32 cellular contexts compared by ENCODE assay signal in the genomic region with DNA sequence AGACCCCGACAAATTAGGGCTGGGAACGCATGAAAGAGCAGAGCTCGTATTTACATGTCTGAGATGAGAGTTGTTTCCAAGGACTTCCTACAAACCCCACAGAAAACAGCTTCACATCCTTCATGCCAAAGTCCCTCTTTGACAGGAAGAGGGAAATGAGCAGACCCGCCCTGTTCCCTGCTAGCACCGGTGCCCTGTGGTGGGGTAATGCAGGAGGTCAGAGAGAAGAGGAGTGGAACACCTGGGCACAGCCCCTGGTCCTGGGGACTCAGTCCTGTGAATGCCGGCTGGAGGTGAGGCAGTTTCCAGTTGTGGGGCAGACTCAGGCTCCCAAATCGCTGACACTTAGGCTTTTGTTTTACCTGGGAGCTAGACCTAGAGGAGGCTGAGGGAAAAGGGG. TPM values are rescaled to one million over a fixed set of nuclear protein-coding genes. Genes with fewer than 3 reads are reported as not detected.
"Had no signal": no experiment of that assay in that cellular context is flagged by ENCODE, and none has a peak within 500 bp of the region (broad histone marks: within the 10 kb centered on the region; RNA-seq: fewer than 3 reads in every experiment).

No MANE protein-coding gene starts in this region.

- H3K36me3 ChIP-seq: brain microvascular endothelial cell, gastroesophageal sphincter, lower lobe of right lung, upper lobe of left lung, vagina had no signal

- H3K27me3 ChIP-seq: hepatocyte, upper lobe of left lung, vagina had no signal

- H3K4me1 ChIP-seq: lower lobe of right lung had no signal

- H3K9me3 ChIP-seq: gastroesophageal sphincter, lower lobe of right lung, upper lobe of left lung, vagina had no signal

- ATAC-seq: activated T-helper 17 cell treated with anti-CD3 and anti-CD28 coated beads, Interleukin-2, amount 50 U/mL, for 72 hours; effector memory CD8-positive, alpha-beta T cell; gastroesophageal sphincter; lower lobe of right lung; natural killer cell treated with Interleukin-12 subunit alpha and Interleukin-12 subunit beta and Interleukin-15 and Interleukin-18, amount 100 ng/mL, for 72 hours; right cardiac atrium; stimulated activated effector memory CD8-positive, alpha-beta T cell treated with anti-CD3 and anti-CD28 coated beads, Interleukin-12 subunit alpha, Interleukin-12 subunit beta, amount 100 ng/mL, for 72 hours had no signal

- H3K4me3 ChIP-seq: gastroesophageal sphincter, hepatocyte, lower lobe of right lung, upper lobe of left lung, vagina had no signal

- FAIRE-seq: astrocyte, TTC549 had no signal

- H3K27ac ChIP-seq: brain microvascular endothelial cell, gastroesophageal sphincter, hepatocyte, lower lobe of right lung, upper lobe of left lung, vagina, VCaP had no signal

- DNase-seq: activated CD4-positive, alpha-beta T cell treated with anti-CD3 and anti-CD28 coated beads for 4 hours; activated CD4-positive, alpha-beta T cell treated with anti-CD3 and anti-CD28 coated beads, Interleukin-2, amount 50 U/mL, for 4 hours; activated gamma-delta T cell treated with Interleukin-2 at 50 U/mL for 16 hours; activated naive CD4-positive, alpha-beta T cell treated with anti-CD3 and anti-CD28 coated beads, Interleukin-2, amount 50 U/mL, for 16 hours; activated T-cell treated with anti-CD3 and anti-CD28 coated beads, Interleukin-2, amount 50 U/mL, for 1 hour; amniotic stem cell; brain microvascular endothelial cell; cortex of kidney; effector memory CD8-positive, alpha-beta T cell; islet precursor cell; lower lobe of right lung; mesendoderm; right cardiac atrium; stimulated activated CD4-positive, alpha-beta T cell treated with anti-CD3 and anti-CD28 coated beads, Interleukin-4, amount 100 ng/mL, for 1 hour; substantia nigra; T-helper 9 cell; upper lobe of left lung had no signal

RNA-seq across cellular contexts. Expression of a gene that starts 4.0 kb away (rescaled TPM):
- total RNA-seq: astrocyte; cardiac septum; fibroblast of lung; fibroblast of villous mesenchyme; gastroesophageal sphincter; lower lobe of right lung; mononuclear cell; myocyte; natural killer cell treated with Interleukin-12 subunit alpha and Interleukin-12 subunit beta and Interleukin-15 and Interleukin-18, amount 100 ng/mL, for 72 hours; pulmonary artery endothelial cell; right cardiac atrium; upper lobe of left lung had no signal
- polyA plus RNA-seq: fibroblast of lung, hepatocyte, right cardiac atrium had no signal
